Comparison of ENCODE assay signal across 10 cellular contexts in the genomic region with DNA sequence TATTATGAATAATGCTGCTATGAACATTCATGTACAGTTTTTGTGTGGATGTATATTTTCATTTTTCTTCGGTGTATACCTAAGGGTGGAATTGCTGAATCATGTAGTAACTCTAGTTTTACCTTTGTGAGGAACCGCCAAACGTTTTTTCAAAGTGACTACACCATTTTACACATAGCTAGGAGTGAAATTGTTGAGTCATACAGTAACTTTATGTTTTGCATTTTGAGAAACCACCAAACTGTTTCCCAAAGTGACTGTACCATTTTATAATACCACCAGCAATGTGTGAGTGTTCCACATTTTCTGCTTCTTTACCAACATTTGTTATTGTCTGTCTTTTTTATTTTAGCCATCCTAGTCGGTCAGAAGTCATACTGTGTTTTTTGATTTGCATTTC. TPM values are rescaled to one million over a fixed set of nuclear protein-coding genes. Genes with fewer than 3 reads are reported as not detected.
A peak's percentile ranks its signal among the peaks of the same experiment; 100 is the strongest.
DNase-seq lines count a peak whose midpoint lies in the region; ATAC-seq, FAIRE-seq and TF ChIP-seq lines count a peak whose summit lies in the region.
"Had no signal": no experiment of that assay in that cellular context is flagged by ENCODE, and none has a peak within 500 bp of the region (broad histone marks: within the 10 kb centered on the region; RNA-seq: fewer than 3 reads in every experiment).

No MANE protein-coding gene starts in this region.

- no peaks in the 10 kb centered on the region for H3K9me3 Mint-ChIP-seq in activated CD4-positive, alpha-beta T cell treated with anti-CD3 and anti-CD28 coated beads for 36 hours (ENCODE audit: low read depth)

- TF ChIP-seq CTCF in bronchial epithelial cell (IDR thresholded peaks at IDR 0.05; ENCODE audit: insufficient read depth, low read length, severe bottlenecking), result no peak

- FAIRE-seq in bronchial epithelial cell (lab: Jason Lieb, UNC), result no peak

- H3K27ac Mint-ChIP-seq in activated CD4-positive, alpha-beta T cell treated with anti-CD3 and anti-CD28 coated beads for 36 hours, result no peak overlapping the region

- H3K27me3 ChIP-seq in bronchial epithelial cell (ENCODE audit: control insufficient read depth, insufficient read depth, low read length) (no peaks in the 10 kb centered on the region), H7 (ENCODE audit: control insufficient read depth, insufficient read depth, low read length) (no peaks in the 10 kb centered on the region)

- peak; percentile 84 for ATAC-seq in activated CD4-positive, alpha-beta T cell treated with anti-CD3 and anti-CD28 coated beads for 36 hours
- peak; percentile 88 for ATAC-seq in GM21529 (IDR thresholded peaks at IDR 0.05; ENCODE audit: unreplicated experiment)
- ATAC-seq in HG03097 (IDR thresholded peaks at IDR 0.05; ENCODE audit: low FRiP score, unreplicated experiment), result peak; percentile 78

- peaks cover 6% of the 10 kb centered on the region for H3K4me1 Mint-ChIP-seq in activated CD4-positive, alpha-beta T cell treated with anti-CD3 and anti-CD28 coated beads for 36 hours

- peaks cover 40% of the 10 kb centered on the region for H3K27me3 Mint-ChIP-seq in activated CD4-positive, alpha-beta T cell treated with anti-CD3 and anti-CD28 coated beads for 36 hours

- POLR2A ChIA-PET in activated CD4-positive, alpha-beta T cell treated with anti-CD3 and anti-CD28 coated beads for 36 hours (lab: Charles Lee), result no interaction called here

- intact Hi-C loops in activated CD4-positive, alpha-beta T cell treated with anti-CD3 and anti-CD28 coated beads for 36 hours (cut with DNase I, micrococcal nuclease), result loop anchor here in 1 of 2 experiments (5.0 to 10.0 kb wide), 2 partner anchors 98 to 151 kb away; a partner anchor contains a TSS

- H3K4me3 ChIP-seq in bronchial epithelial cell (ENCODE audit: low read depth, low read length), result no peak overlapping the region
- no peak overlapping the region for H3K4me3 ChIP-seq in H7 (ENCODE audit: insufficient read depth, low read depth, low read length)

- H3K36me3 ChIP-seq in bronchial epithelial cell (ENCODE audit: control insufficient read depth, insufficient read depth, low read length) (no peaks in the 10 kb centered on the region), H7 (replicated peaks; ENCODE audit: control insufficient read depth, insufficient read depth, low read length) (no peaks in the 10 kb centered on the region)

- DNase-seq in activated CD4-positive, alpha-beta T cell treated with anti-CD3 and anti-CD28 coated beads for 36 hours, result no peak
- DNase-seq in activated CD4-positive, alpha-beta T cell treated with anti-CD3 and anti-CD28 coated beads, Interleukin-2, amount 50 U/mL, for 1 hour, result no peak
- DNase-seq in bronchial epithelial cell (ENCODE audit: low read depth) (peak; percentile 64), H7 (no peak), NCI-H1105 treated with DMSO at 0.1 percent for 48 hours (lab: John Stamatoyannopoulos, UW) (no peak)
- DNase-seq in activated CD4-positive, alpha-beta T cell treated with anti-CD3 and anti-CD28 coated beads, Interleukin-2, amount 50 U/mL, for 4 hours, result no peak
- DNase-seq: NCI-H146; stimulated activated naive CD4-positive, alpha-beta T cell had no signal

- H3K4me3 Mint-ChIP-seq in activated CD4-positive, alpha-beta T cell treated with anti-CD3 and anti-CD28 coated beads for 36 hours, result no peak overlapping the region

- CTCF ChIA-PET in activated CD4-positive, alpha-beta T cell treated with anti-CD3 and anti-CD28 coated beads for 36 hours (lab: Charles Lee), result no interaction called here

- no peaks in the 10 kb centered on the region for H3K36me3 Mint-ChIP-seq in activated CD4-positive, alpha-beta T cell treated with anti-CD3 and anti-CD28 coated beads for 36 hours (ENCODE audit: low read depth)

RNA-seq across cellular contexts. Expression of a gene that starts 3.1 kb away (rescaled TPM):
- not detected for total RNA-seq in activated CD4-positive, alpha-beta T cell treated with anti-CD3 and anti-CD28 coated beads for 36 hours
- total RNA-seq in bronchial epithelial cell, result not detected in 2 replicates
- 0.11 TPM in 1 of 2 replicates, not detected in the other for total RNA-seq in H7 (2014; rRNA removed; shearing (Covaris generic))
